Comparison of ENCODE assay signal across 18 cellular contexts in the genomic region with DNA sequence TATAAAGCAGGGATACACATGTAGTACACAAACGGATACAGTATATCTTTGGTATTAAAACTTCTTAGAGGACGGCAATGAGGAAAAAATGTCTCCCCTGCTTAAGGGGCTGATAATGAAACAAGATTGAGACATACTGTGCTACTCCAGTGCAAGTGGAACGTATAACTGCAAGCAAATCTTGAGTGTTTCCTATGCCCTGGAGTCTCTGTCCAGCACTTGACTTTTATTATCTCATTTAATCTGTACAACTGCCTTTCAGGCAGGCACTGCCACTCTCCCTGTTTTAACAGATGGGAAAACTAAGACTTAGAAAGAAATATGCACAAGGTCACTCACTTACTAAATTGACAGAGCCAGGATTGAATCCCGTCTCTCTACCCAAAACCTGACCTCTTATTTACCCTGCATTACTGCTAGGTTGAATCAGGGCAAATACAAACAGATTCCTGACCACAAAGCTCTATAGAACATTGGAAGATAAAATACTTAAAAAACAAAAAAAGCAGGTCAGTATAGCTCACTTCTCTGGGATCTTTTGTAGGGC. TPM values are rescaled to one million over a fixed set of nuclear protein-coding genes. Genes with fewer than 3 reads are reported as not detected.
DNase-seq lines count a peak whose midpoint lies in the region; ATAC-seq and TF ChIP-seq lines count a peak whose summit lies in the region.
"Had no signal": no experiment of that assay in that cellular context is flagged by ENCODE, and none has a peak within 500 bp of the region (broad histone marks: within the 10 kb centered on the region; RNA-seq: fewer than 3 reads in every experiment).

No MANE protein-coding gene starts in this region.

- H3K9ac ChIP-seq in PC-3 (ENCODE audit: low read length) = no peak overlapping the region
- H3K9ac ChIP-seq: BLaER1 had no signal

- POLR2A ChIA-PET in HEK293 (lab: Yijun Ruan, JAX) = no interaction called here
- POLR2A ChIA-PET in PC-3 (lab: Charles Lee; ENCODE audit: unreplicated experiment) = no interaction called here

- peak overlapping the region; percentile 19; the same call in 1 of the 2 replicates for H3K4me2 ChIP-seq in PC-3 (ENCODE audit: low read length)
- H3K4me2 ChIP-seq: BLaER1 had no signal

- H3K9me2 ChIP-seq in PC-3 (replicated peaks; ENCODE audit: low read length) = no peaks in the 10 kb centered on the region

- H3K27ac ChIP-seq in HEK293 (ENCODE audit: extremely low read depth, low read depth, low read length) (no peak overlapping the region), PC-3 (ENCODE audit: low read length) (peak overlapping the region; percentile 47), left lung (no peak overlapping the region)
- H3K27ac ChIP-seq: BLaER1 had no signal

- ATAC-seq in PC-3 (peak; percentile 94), left lung (peak; percentile 57), GM21390 (IDR thresholded peaks at IDR 0.05; ENCODE audit: unreplicated experiment) (no peak), HG03460 (IDR thresholded peaks at IDR 0.05; ENCODE audit: unreplicated experiment) (no peak)

- no peaks in the 10 kb centered on the region for H3K36me3 ChIP-seq in HEK293 (ENCODE audit: control insufficient read depth in 2 of 2, insufficient read depth in 1 of 2, low read length in 2 of 2)
- peaks cover 4% of the 10 kb centered on the region; the same call in 1 of the 2 replicates for H3K36me3 ChIP-seq in PC-3 (ENCODE audit: low read depth, low read length)
- peaks cover 0 to 26% of the 10 kb centered on the region in 2 donors for H3K36me3 ChIP-seq in left lung
- H3K36me3 ChIP-seq: BE2C, BLaER1 had no signal

- H3F3A ChIP-seq in PC-3 (ENCODE audit: low read length, unreplicated experiment) = no peaks in the 10 kb centered on the region

- H3K27me3 ChIP-seq in PC-3 (ENCODE audit: low read length) (no peaks in the 10 kb centered on the region), left lung (no peaks in the 10 kb centered on the region)
- H3K27me3 ChIP-seq: BE2C, BLaER1 had no signal

- no peak overlapping the region for H2AFZ ChIP-seq in PC-3 (ENCODE audit: low read length)

- no TSS peak for BruUV-seq in PC-3 (replicated peaks; lab: Mats Ljungman, UMichigan)

- CTCF ChIA-PET in HEK293 (lab: Yijun Ruan, JAX) = no interaction called here
- CTCF ChIA-PET in PC-3 (lab: Charles Lee) = no interaction called here

- no peaks in the 10 kb centered on the region for H3K79me2 ChIP-seq in PC-3 (ENCODE audit: low read length)

- DNase-seq in PC-3 (peak; percentile 68), left lung (no peak), MV-4-11 (lab: John Stamatoyannopoulos, UW) (no peak), kidney tubule cell (ENCODE audit: low spot score) (no peak)
- DNase-seq: 8988T; ACHN; BE2C; C1 segment of cervical spinal cord; CD4-positive, alpha-beta memory T cell; CD4-positive, CD25-positive, alpha-beta regulatory T cell; CD8-positive, alpha-beta memory T cell; COR-L47; DMS79 treated with DMSO at 0.1 percent for 48 hours; GF-D8 had no signal

- H3K9me3 ChIP-seq in HEK293 (ENCODE audit: control insufficient read depth, insufficient read depth, low read depth, low read length) = no peaks in the 10 kb centered on the region
- H3K9me3 ChIP-seq in PC-3 (ENCODE audit: low read length) = no peaks in the 10 kb centered on the region
- no peaks in the 10 kb centered on the region for H3K9me3 ChIP-seq in left lung
- H3K9me3 ChIP-seq: BE2C, BLaER1 had no signal

- intact Hi-C loops in PC-3 (cut with micrococcal nuclease) = no loop called here
- intact Hi-C loops in left lung (cut with DNase I) = no loop called here

- TF ChIP-seq CTCF in HEK293 (tag by site-specific recombination; IDR thresholded peaks at IDR 0.05) (no peak), PC-3 (conservative IDR thresholded peaks at IDR 0.05; ENCODE audit: low read depth, low read length) (no peak), left lung (IDR thresholded peaks at IDR 0.05) (no peak)

- H3K4me1 ChIP-seq in HEK293 (ENCODE audit: control insufficient read depth, insufficient read depth, low read length) (no peaks in the 10 kb centered on the region), PC-3 (ENCODE audit: insufficient read depth, low read length) (peaks cover 10% of the 10 kb centered on the region), left lung (no peaks in the 10 kb centered on the region)
- H3K4me1 ChIP-seq: BE2C, BLaER1 had no signal

- H3K4me3 ChIP-seq in HEK293 (ENCODE audit: low read depth, low read length) = no peak overlapping the region
- H3K4me3 ChIP-seq in PC-3 (ENCODE audit: low read length) = no peak overlapping the region
- H3K4me3 ChIP-seq in left lung = no peak overlapping the region
- H3K4me3 ChIP-seq: BLaER1 had no signal

- no peaks in the 10 kb centered on the region for H4K20me1 ChIP-seq in PC-3 (ENCODE audit: low read length)
- H4K20me1 ChIP-seq: BLaER1 had no signal

TF ChIP-seq in HEK293, 187 proteins besides CTCF, POLR2A, EP300 and RAD21:
- TF ChIP-seq, protein P1, sequence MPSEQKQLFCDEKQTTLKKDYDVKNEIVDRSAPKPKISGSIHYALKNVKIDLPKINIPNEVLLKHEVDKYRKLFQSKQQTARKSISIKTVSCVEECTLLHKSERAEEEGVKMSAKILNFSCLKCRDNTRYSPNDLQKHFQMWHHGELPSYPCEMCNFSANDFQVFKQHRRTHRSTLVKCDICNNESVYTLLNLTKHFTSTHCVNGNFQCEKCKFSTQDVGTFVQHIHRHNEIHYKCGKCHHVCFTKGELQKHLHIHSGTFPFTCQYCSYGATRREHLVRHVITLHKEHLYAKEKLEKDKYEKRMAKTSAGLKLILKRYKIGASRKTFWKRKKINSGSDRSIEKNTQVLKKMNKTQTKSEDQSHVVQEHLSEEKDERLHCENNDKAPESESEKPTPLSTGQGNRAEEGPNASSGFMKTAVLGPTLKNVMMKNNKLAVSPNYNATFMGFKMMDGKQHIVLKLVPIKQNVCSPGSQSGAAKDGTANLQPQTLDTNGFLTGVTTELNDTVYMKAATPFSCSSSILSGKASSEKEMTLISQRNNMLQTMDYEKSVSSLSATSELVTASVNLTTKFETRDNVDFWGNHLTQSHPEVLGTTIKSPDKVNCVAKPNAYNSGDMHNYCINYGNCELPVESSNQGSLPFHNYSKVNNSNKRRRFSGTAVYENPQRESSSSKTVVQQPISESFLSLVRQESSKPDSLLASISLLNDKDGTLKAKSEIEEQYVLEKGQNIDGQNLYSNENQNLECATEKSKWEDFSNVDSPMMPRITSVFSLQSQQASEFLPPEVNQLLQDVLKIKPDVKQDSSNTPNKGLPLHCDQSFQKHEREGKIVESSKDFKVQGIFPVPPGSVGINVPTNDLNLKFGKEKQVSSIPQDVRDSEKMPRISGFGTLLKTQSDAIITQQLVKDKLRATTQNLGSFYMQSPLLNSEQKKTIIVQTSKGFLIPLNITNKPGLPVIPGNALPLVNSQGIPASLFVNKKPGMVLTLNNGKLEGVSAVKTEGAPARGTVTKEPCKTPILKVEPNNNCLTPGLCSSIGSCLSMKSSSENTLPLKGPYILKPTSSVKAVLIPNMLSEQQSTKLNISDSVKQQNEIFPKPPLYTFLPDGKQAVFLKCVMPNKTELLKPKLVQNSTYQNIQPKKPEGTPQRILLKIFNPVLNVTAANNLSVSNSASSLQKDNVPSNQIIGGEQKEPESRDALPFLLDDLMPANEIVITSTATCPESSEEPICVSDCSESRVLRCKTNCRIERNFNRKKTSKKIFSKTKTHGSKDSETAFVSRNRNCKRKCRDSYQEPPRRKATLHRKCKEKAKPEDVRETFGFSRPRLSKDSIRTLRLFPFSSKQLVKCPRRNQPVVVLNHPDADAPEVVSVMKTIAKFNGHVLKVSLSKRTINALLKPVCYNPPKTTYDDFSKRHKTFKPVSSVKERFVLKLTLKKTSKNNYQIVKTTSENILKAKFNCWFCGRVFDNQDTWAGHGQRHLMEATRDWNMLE (tag by site-specific recombination; conservative IDR thresholded peaks at IDR 0.05; ENCODE audit: low read depth) = no peak
- TF ChIP-seq, protein P2, sequence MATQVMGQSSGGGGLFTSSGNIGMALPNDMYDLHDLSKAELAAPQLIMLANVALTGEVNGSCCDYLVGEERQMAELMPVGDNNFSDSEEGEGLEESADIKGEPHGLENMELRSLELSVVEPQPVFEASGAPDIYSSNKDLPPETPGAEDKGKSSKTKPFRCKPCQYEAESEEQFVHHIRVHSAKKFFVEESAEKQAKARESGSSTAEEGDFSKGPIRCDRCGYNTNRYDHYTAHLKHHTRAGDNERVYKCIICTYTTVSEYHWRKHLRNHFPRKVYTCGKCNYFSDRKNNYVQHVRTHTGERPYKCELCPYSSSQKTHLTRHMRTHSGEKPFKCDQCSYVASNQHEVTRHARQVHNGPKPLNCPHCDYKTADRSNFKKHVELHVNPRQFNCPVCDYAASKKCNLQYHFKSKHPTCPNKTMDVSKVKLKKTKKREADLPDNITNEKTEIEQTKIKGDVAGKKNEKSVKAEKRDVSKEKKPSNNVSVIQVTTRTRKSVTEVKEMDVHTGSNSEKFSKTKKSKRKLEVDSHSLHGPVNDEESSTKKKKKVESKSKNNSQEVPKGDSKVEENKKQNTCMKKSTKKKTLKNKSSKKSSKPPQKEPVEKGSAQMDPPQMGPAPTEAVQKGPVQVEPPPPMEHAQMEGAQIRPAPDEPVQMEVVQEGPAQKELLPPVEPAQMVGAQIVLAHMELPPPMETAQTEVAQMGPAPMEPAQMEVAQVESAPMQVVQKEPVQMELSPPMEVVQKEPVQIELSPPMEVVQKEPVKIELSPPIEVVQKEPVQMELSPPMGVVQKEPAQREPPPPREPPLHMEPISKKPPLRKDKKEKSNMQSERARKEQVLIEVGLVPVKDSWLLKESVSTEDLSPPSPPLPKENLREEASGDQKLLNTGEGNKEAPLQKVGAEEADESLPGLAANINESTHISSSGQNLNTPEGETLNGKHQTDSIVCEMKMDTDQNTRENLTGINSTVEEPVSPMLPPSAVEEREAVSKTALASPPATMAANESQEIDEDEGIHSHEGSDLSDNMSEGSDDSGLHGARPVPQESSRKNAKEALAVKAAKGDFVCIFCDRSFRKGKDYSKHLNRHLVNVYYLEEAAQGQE (tag by site-specific recombination; IDR thresholded peaks at IDR 0.05) = peak; percentile 55; the same call in 1 of the 2 replicates
- TF ChIP-seq ZNF394 (tag by site-specific recombination; IDR thresholded peaks at IDR 0.05; ENCODE audit: borderline replicate concordance) = no peak

RNA-seq across cellular contexts. Expression of a gene that starts 28.7 kb away (rescaled TPM):
- total RNA-seq in PC-3 (2014; rRNA removed) (7.4 and 7.9 TPM in 2 replicates), left lung (100 to 1,000 TPM in 1 of 2 donors, 10 to 100 TPM in 1; 78.8 to 105 TPM)
- total RNA-seq: CD4-positive, alpha-beta memory T cell; CD4-positive, CD25-positive, alpha-beta regulatory T cell; CD8-positive, alpha-beta memory T cell had no signal

Comparison
In these comparisons a context has a peak if more than half of its experiments do, and no peak if none do; other contexts are left out.
1. ATAC-seq: peak in PC-3 (single experiment) and left lung (single experiment); none in GM21390 (single experiment) and HG03460 (single experiment).